8 cellular contexts compared by ENCODE assay signal in genomic region chr12:122423258-122424165, GRCh38. TPM values are rescaled to one million over a fixed set of nuclear protein-coding genes. Genes with fewer than 3 reads are reported as not detected.
DNase-seq lines count a peak whose midpoint lies in the region; ATAC-seq, FAIRE-seq and TF ChIP-seq lines count a peak whose summit lies in the region.

No MANE protein-coding gene starts in this region.

- H3K9ac ChIP-seq in astrocyte (ENCODE audit: low read length) (peak overlapping the region; percentile 97), skeletal muscle satellite cell (ENCODE audit: low read depth, low read length) (peak overlapping the region; percentile 88)

- H3K36me3 Mint-ChIP-seq in astrocyte (ENCODE audit: low read depth, unreplicated experiment): no peaks in the 10 kb centered on the region

- H3K4me3 ChIP-seq in astrocyte (ENCODE audit: insufficient read depth, low read depth, low read length) (peak overlapping the region; percentile 76), skeletal muscle satellite cell (ENCODE audit: low read length) (peak overlapping the region; percentile 97)

- peak overlapping the region; percentile 91 for H3K27ac ChIP-seq in astrocyte (ENCODE audit: low read depth, low read length)

- H3K27me3 ChIP-seq in astrocyte (ENCODE audit: insufficient read depth, low read length) (no peaks in the 10 kb centered on the region), skeletal muscle satellite cell (ENCODE audit: control insufficient read depth, insufficient read depth, low read length) (no peaks in the 10 kb centered on the region)

- H3K4me3 Mint-ChIP-seq in astrocyte (ENCODE audit: unreplicated experiment): peak overlapping the region; percentile 90

- ATAC-seq in HG02870 (IDR thresholded peaks at IDR 0.05; ENCODE audit: unreplicated experiment): no peak

- H3K9me3 ChIP-seq in astrocyte (ENCODE audit: insufficient read depth, low read depth, low read length) (no peaks in the 10 kb centered on the region), skeletal muscle satellite cell (replicated peaks; ENCODE audit: low read length) (no peaks in the 10 kb centered on the region)

- DNase-seq in activated CD4-positive, alpha-beta T cell treated with anti-CD3 and anti-CD28 coated beads, Interleukin-2, amount 50 U/mL, for 48 hours: peak; percentile 13 to 20
- DNase-seq in activated CD4-positive, alpha-beta T cell treated with anti-CD3 and anti-CD28 coated beads, Interleukin-2, amount 50 U/mL, for 1 hour: no peak
- DNase-seq in NCI-H460 (ENCODE audit: extremely low read depth, low read depth) (peak; percentile 39), astrocyte (ENCODE audit: low read depth) (peak; percentile 49), iPS-NIHi11 (ENCODE audit: low spot score) (peak; percentile 46), COLO829 (ENCODE audit: low spot score) (no peak)

- no peaks in the 10 kb centered on the region for H3K27me3 Mint-ChIP-seq in astrocyte (ENCODE audit: low read depth, unreplicated experiment)

- H3K4me1 Mint-ChIP-seq in astrocyte (ENCODE audit: low read depth, unreplicated experiment): peaks cover 11% of the 10 kb centered on the region

- peak overlapping the region; percentile 97 for H3K4me2 ChIP-seq in astrocyte (ENCODE audit: low read length)
- peak overlapping the region; percentile 99 for H3K4me2 ChIP-seq in skeletal muscle satellite cell (ENCODE audit: low read length)

- peak overlapping the region; percentile 96 for H3K27ac Mint-ChIP-seq in astrocyte (ENCODE audit: unreplicated experiment)

- TF ChIP-seq CTCF in astrocyte (IDR thresholded peaks at IDR 0.05; ENCODE audit: insufficient read depth, low read depth, low read length): no peak

- H2AFZ ChIP-seq in astrocyte (ENCODE audit: low read depth, low read length): peak overlapping the region; percentile 92

- H4K20me1 ChIP-seq in astrocyte (ENCODE audit: insufficient read depth, low read length): peaks cover 27% of the 10 kb centered on the region

- H3K79me2 ChIP-seq in astrocyte (ENCODE audit: insufficient read depth, low read length): peaks cover 35% of the 10 kb centered on the region

- no peaks in the 10 kb centered on the region for H3K9me3 Mint-ChIP-seq in astrocyte (ENCODE audit: unreplicated experiment)

- FAIRE-seq in astrocyte (lab: Jason Lieb, UNC): no peak

- H3K4me1 ChIP-seq in astrocyte (ENCODE audit: insufficient read depth, low read length) (peaks cover 19% of the 10 kb centered on the region), skeletal muscle satellite cell (ENCODE audit: control insufficient read depth, insufficient read depth, low read length) (peaks cover 23% of the 10 kb centered on the region)

- H3K36me3 ChIP-seq in astrocyte (ENCODE audit: insufficient read depth, low read length): no peaks in the 10 kb centered on the region
- H3K36me3 ChIP-seq in skeletal muscle satellite cell (ENCODE audit: insufficient read depth, low read length): no peaks in the 10 kb centered on the region

RNA-seq across cellular contexts. Expression of gene CLIP1, which starts 1.0 kb away (rescaled TPM):
- total RNA-seq in NCI-H460 (2014; rRNA removed; shearing (Covaris generic)): 106 and 120 TPM in 2 replicates
- polyA plus RNA-seq in NCI-H460 (2014; cell fraction: nucleus; rRNA removed): 82.6 and 118 TPM in 2 replicates
- total RNA-seq in astrocyte: 59.4 and 70.0 TPM in 2 replicates
- total RNA-seq in skeletal muscle satellite cell (2012; rRNA removed): 38.4 and 48.4 TPM in 2 replicates

Comparison
In these comparisons a context has a peak if more than half of its experiments do, and no peak if none do; other contexts are left out.
1. DNase-seq: peak in activated CD4-positive, alpha-beta T cell treated with anti-CD3 and anti-CD28 coated beads, Interleukin-2, amount 50 U/mL, for 48 hours (2 of 2), NCI-H460 (single experiment), astrocyte (single experiment) and iPS-NIHi11 (single experiment); none in activated CD4-positive, alpha-beta T cell treated with anti-CD3 and anti-CD28 coated beads, Interleukin-2, amount 50 U/mL, for 1 hour (single experiment) and COLO829 (single experiment).